ENCODE assay signal across 32 cellular contexts in genomic region chr18:62337336-62337735, GRCh38. TPM values are rescaled to one million over a fixed set of nuclear protein-coding genes. Genes with fewer than 3 reads are reported as not detected.
"Had no signal": no experiment of that assay in that cellular context is flagged by ENCODE, and none has a peak within 500 bp of the region (broad histone marks: within the 10 kb centered on the region; RNA-seq: fewer than 3 reads in every experiment).

No MANE protein-coding gene starts in this region.

- H3K4me3 ChIP-seq: esophagus squamous epithelium, gastroesophageal sphincter, heart right ventricle had no signal

- ATAC-seq: activated CD4-positive, CD25-positive, alpha-beta regulatory T cell treated with anti-CD3 and anti-CD28 coated beads, Interleukin-2, amount 50 U/mL, for 24 hours; activated CD8-positive, alpha-beta T cell treated with anti-CD3 and anti-CD28 coated beads for 36 hours; activated T-cell treated with anti-CD3 and anti-CD28 coated beads, Interleukin-2, amount 50 U/mL, for 4 hours; activated T-helper 17 cell treated with anti-CD3 and anti-CD28 coated beads, Interleukin-2, amount 50 U/mL, for 72 hours; gastroesophageal sphincter; heart right ventricle; T-helper 17 cell had no signal

- H3K27ac ChIP-seq: brain microvascular endothelial cell, epithelial cell of prostate, esophagus squamous epithelium, gastroesophageal sphincter, heart right ventricle, WERI-Rb-1 had no signal

- H3K4me3 Mint-ChIP-seq: activated B cell treated with CpG ODN at 0.5 μM for 24 hours; activated CD8-positive, alpha-beta T cell treated with anti-CD3 and anti-CD28 coated beads for 36 hours; activated naive CD8-positive, alpha-beta T cell; activated T-cell treated with anti-CD3 and anti-CD28 coated beads, Interleukin-2, amount 50 U/mL, for 4 hours; activated T-helper 17 cell treated with anti-CD3 and anti-CD28 coated beads, Interleukin-2, amount 50 U/mL, for 72 hours; T-helper 17 cell; T-helper 2 cell treated with Interferon-gamma antibody and Interleukin-4, amounts not matched to agents 5 μg/mL and 100 μg/mL, for 36 hours had no signal

- H3K4me1 Mint-ChIP-seq: activated B cell treated with CpG ODN at 0.5 μM for 24 hours had no signal

- DNase-seq: activated B cell treated with CpG ODN at 0.5 μM for 24 hours; activated CD4-positive, alpha-beta T cell treated with anti-CD3 and anti-CD28 coated beads for 48 hours; activated CD4-positive, alpha-beta T cell treated with anti-CD3 and anti-CD28 coated beads, Interleukin-2, amount 50 U/mL, for 1 hour; activated CD4-positive, alpha-beta T cell treated with anti-CD3 and anti-CD28 coated beads, Interleukin-2, amount 50 U/mL, for 48 hours; activated CD8-positive, alpha-beta memory T cell treated with anti-CD3 and anti-CD28 coated beads for 24 hours; activated CD8-positive, alpha-beta T cell treated with anti-CD3 and anti-CD28 coated beads for 36 hours; activated effector memory CD4-positive, alpha-beta T cell treated with Interleukin-2 at 50 U/mL for 16 hours; activated gamma-delta T cell treated with Interleukin-2 at 50 U/mL for 16 hours; activated naive CD4-positive, alpha-beta T cell treated with anti-CD3 and anti-CD28 coated beads, Interleukin-2, amount 50 U/mL, for 16 hours; activated naive CD4-positive, alpha-beta T cell treated with Interleukin-2 at 50 U/mL for 16 hours; activated T-cell treated with anti-CD3 and anti-CD28 coated beads, Interleukin-2, amount 50 U/mL, for 4 hours; amniotic stem cell; anterior cingulate cortex; brain microvascular endothelial cell; caudate nucleus; effector CD8-positive, alpha-beta T cell; esophagus squamous epithelium; heart right ventricle; T-helper 17 cell; T1000; WERI-Rb-1 had no signal

- H3K36me3 Mint-ChIP-seq: activated naive CD8-positive, alpha-beta T cell had no signal

- H3K36me3 ChIP-seq: brain microvascular endothelial cell, esophagus squamous epithelium, gastroesophageal sphincter, heart right ventricle, WERI-Rb-1 had no signal

- H3K27ac Mint-ChIP-seq: activated B cell treated with CpG ODN at 0.5 μM for 24 hours; activated CD8-positive, alpha-beta T cell treated with anti-CD3 and anti-CD28 coated beads for 36 hours; activated naive CD8-positive, alpha-beta T cell; activated T-helper 17 cell treated with anti-CD3 and anti-CD28 coated beads, Interleukin-2, amount 50 U/mL, for 72 hours; T-helper 17 cell; T-helper 2 cell treated with Interferon-gamma antibody and Interleukin-4, amounts not matched to agents 5 μg/mL and 100 μg/mL, for 36 hours had no signal

- H3K9me3 ChIP-seq: esophagus squamous epithelium, gastroesophageal sphincter, heart right ventricle had no signal

- H3K27me3 ChIP-seq: brain microvascular endothelial cell had no signal

- H3K9me3 Mint-ChIP-seq: activated B cell treated with CpG ODN at 0.5 μM for 24 hours; activated CD8-positive, alpha-beta T cell treated with anti-CD3 and anti-CD28 coated beads for 36 hours; activated T-cell treated with anti-CD3 and anti-CD28 coated beads, Interleukin-2, amount 50 U/mL, for 4 hours; activated T-helper 17 cell treated with anti-CD3 and anti-CD28 coated beads, Interleukin-2, amount 50 U/mL, for 72 hours; T-helper 2 cell treated with Interferon-gamma antibody and Interleukin-4, amounts not matched to agents 5 μg/mL and 100 μg/mL, for 36 hours had no signal

- H3K4me1 ChIP-seq: gastroesophageal sphincter had no signal

- FAIRE-seq: astrocyte, colon, endometrium, endothelial cell of umbilical vein had no signal

RNA-seq across cellular contexts. Expression of gene TNFRSF11A, which starts 12.2 kb away (rescaled TPM):
- total RNA-seq: fibroblast of villous mesenchyme had no signal
